ENCODE assay signal across 19 cellular contexts in genomic region chr7:108441392-108441955, GRCh38. TPM values are rescaled to one million over a fixed set of nuclear protein-coding genes. Genes with fewer than 3 reads are reported as not detected.
DNase-seq lines count a peak whose midpoint lies in the region; ATAC-seq, FAIRE-seq and TF ChIP-seq lines count a peak whose summit lies in the region.
"Had no signal": no experiment of that assay in that cellular context is flagged by ENCODE, and none has a peak within 500 bp of the region (broad histone marks: within the 10 kb centered on the region; RNA-seq: fewer than 3 reads in every experiment).

No MANE protein-coding gene starts in this region.

- H3K9me3 ChIP-seq in A549, result no peaks in the 10 kb centered on the region
- no peaks in the 10 kb centered on the region for H3K9me3 ChIP-seq in SJCRH30 (replicated peaks)
- H3K9me3 ChIP-seq: BE2C; BLaER1 treated with 17β-estradiol and CSF1 and Interleukin-3, amounts not matched to agents 10 nM and 100 nM had no signal

- no peak for TF ChIP-seq POLR2A in A549 (IDR thresholded peaks at IDR 0.05; ENCODE audit: low read length)

- H3K27ac ChIP-seq in A549 (no peak overlapping the region), SJCRH30 (peak overlapping the region; percentile 97)
- H3K27ac ChIP-seq: 22Rv1; BLaER1 treated with 17β-estradiol and CSF1 and Interleukin-3, amounts not matched to agents 10 nM and 100 nM had no signal

- H3K4me1 ChIP-seq in A549, result peaks cover 53% of the 10 kb centered on the region
- peaks cover 35% of the 10 kb centered on the region for H3K4me1 ChIP-seq in SJCRH30
- H3K4me1 ChIP-seq: BLaER1 treated with 17β-estradiol and CSF1 and Interleukin-3, amounts not matched to agents 10 nM and 100 nM had no signal

- FAIRE-seq in A549 (lab: Jason Lieb, UNC), result no peak

- POLR2A ChIA-PET in A549 (lab: Yijun Ruan, JAX) (no interaction called here), HEK293T (lab: Yijun Ruan, JAX) (no interaction called here)

- no peak for TF ChIP-seq EP300 in A549 (IDR thresholded peaks at IDR 0.05)

- H3K36me3 ChIP-seq in SJCRH30, result no peaks in the 10 kb centered on the region
- H3K36me3 ChIP-seq: BLaER1 treated with 17β-estradiol and CSF1 and Interleukin-3, amounts not matched to agents 10 nM and 100 nM had no signal

- CTCF ChIA-PET in A549 (lab: Yijun Ruan, JAX) (interaction anchor here (1.6 to 3.6 kb wide), 2 partner anchors 10 to 12 kb away, joined by 8 to 19 read pairs; no protein-coding TSS in a partner anchor), HEK293T (lab: Yijun Ruan, JAX) (interaction anchor here (0.6 to 1.4 kb wide), 3 partner anchors 11 to 79 kb away, joined by 3 to 4 read pairs (median 3); no protein-coding TSS in a partner anchor)

- H3K27me3 ChIP-seq in SJCRH30, result no peaks in the 10 kb centered on the region
- H3K27me3 ChIP-seq: BE2C; BLaER1 treated with 17β-estradiol and CSF1 and Interleukin-3, amounts not matched to agents 10 nM and 100 nM had no signal

- no peak for TF ChIP-seq RAD21 in A549 (conservative IDR thresholded peaks at IDR 0.05 in 1 of 2, IDR thresholded peaks at IDR 0.05 in 1 of 2)

- ATAC-seq in A549 (peak in 1 of 2 experiments; percentile 36; a peak in 3 of 6 replicates), HG03175 (IDR thresholded peaks at IDR 0.05; ENCODE audit: unreplicated experiment) (no peak), GM21786 (IDR thresholded peaks at IDR 0.05; ENCODE audit: unreplicated experiment) (no peak), HG03025 (IDR thresholded peaks at IDR 0.05; ENCODE audit: low FRiP score, unreplicated experiment) (no peak)
- ATAC-seq: GM23338 had no signal

- H3K4me2 ChIP-seq in A549, result peak overlapping the region; percentile 9; the same call in 2 of the 3 replicates
- H3K4me2 ChIP-seq: BLaER1 treated with 17β-estradiol and CSF1 and Interleukin-3, amounts not matched to agents 10 nM and 100 nM; GM23338 had no signal

- H3K4me3 ChIP-seq in A549 (no peak overlapping the region), SJCRH30 (no peak overlapping the region)
- H3K4me3 ChIP-seq: BLaER1 treated with 17β-estradiol and CSF1 and Interleukin-3, amounts not matched to agents 10 nM and 100 nM; GM23338 had no signal

- TF ChIP-seq CTCF in A549 (IDR thresholded peaks at IDR 0.05), result no peak

- DNase-seq in DMS 273 (lab: John Stamatoyannopoulos, UW; ENCODE audit: unreplicated experiment), result peak; percentile 28
- no peak for DNase-seq in DMS 273 treated with DMSO at 0.1 percent for 48 hours (lab: John Stamatoyannopoulos, UW)
- DNase-seq in A549 (ENCODE audit: low read depth in 1 of 2, low spot score in 1 of 2), result no peak
- no peak for DNase-seq in HEK293T (ENCODE audit: extremely low spot score)
- peak; percentile 54 to 73 for DNase-seq in SJCRH30
- DNase-seq: AML-193; CD4-positive, alpha-beta T cell; CD8-positive, alpha-beta memory T cell; GF-D8; H9 had no signal

- WGBS in A549 (ENCODE audit: missing lambda C conversion rate), result 75% methylated on average over 4 of the region's 4 CpGs

TF ChIP-seq in A549, 52 proteins besides CTCF, POLR2A, EP300 and RAD21:
- TF ChIP-seq MAFK (IDR thresholded peaks at IDR 0.05; ENCODE audit: partially characterized antibody) (no peak), JUN (IDR thresholded peaks at IDR 0.05) (no peak), CBX2 (IDR thresholded peaks at IDR 0.05; ENCODE audit: borderline replicate concordance, low read depth) (no peak), PHF8 (IDR thresholded peaks at IDR 0.05; ENCODE audit: borderline replicate concordance, low read depth) (no peak), POLR2AphosphoS2 (conservative IDR thresholded peaks at IDR 0.05; ENCODE audit: low read length) (no peak), ZC3H11A (IDR thresholded peaks at IDR 0.05) (no peak), FOSB (CRISPR knock-in tag; IDR thresholded peaks at IDR 0.05) (no peak), KDM1A (IDR thresholded peaks at IDR 0.05; ENCODE audit: low read depth) (no peak), KDM5A (IDR thresholded peaks at IDR 0.05) (no peak), FOSL2 (IDR thresholded peaks at IDR 0.05) (no peak), FOSL2 (CRISPR knock-in tag; IDR thresholded peaks at IDR 0.05) (no peak), CHD2 (IDR thresholded peaks at IDR 0.05; ENCODE audit: low read length, partially characterized antibody) (no peak)

TF ChIP-seq in HEK293T, 16 proteins besides CTCF, POLR2A, EP300 and RAD21:
- TF ChIP-seq PKNOX1 (IDR thresholded peaks at IDR 0.05), result 0 out of 2 replicates have a peak, but pooled peaks have one; percentile 29
- no peak for TF ChIP-seq SUZ12 (IDR thresholded peaks at IDR 0.05)

RNA-seq across cellular contexts. Expression of gene NRCAM, which starts 14.8 kb away (rescaled TPM):
- polyA plus RNA-seq in A549 (2011; rRNA removed) (189 and 210 TPM in 2 replicates), A549 (2017; fragmentation: RNase III; extraction: RNeasy Plus Mini Kit Qiagen cat#74134 plus additional on column Dnase treatment) (123 to 134 TPM (median 129 TPM) in 3 replicates)
- 35.0 and 38.0 TPM in 2 replicates for polyA plus RNA-seq in A549 (2012; cell fraction: cytosol; rRNA removed)
- polyA plus RNA-seq in A549 (2012; cell fraction: nucleus; rRNA removed), result 41.3 and 67.1 TPM in 2 replicates
- 198 and 200 TPM in 2 replicates for polyA minus RNA-seq in A549 (2011; rRNA and poly(A)+ RNA removed)
- total RNA-seq in SJCRH30 (2014; rRNA removed; shearing (Covaris generic)), result 28.5 and 30.8 TPM in 2 replicates
- total RNA-seq: G401 had no signal
- polyA plus RNA-seq: CD14-positive monocyte had no signal

Comparison
In these comparisons a context has a peak if more than half of its experiments do, and no peak if none do; other contexts are left out.
1. DNase-seq: peak in DMS 273 (single experiment) and SJCRH30 (2 of 2); none in DMS 273 treated with DMSO at 0.1 percent for 48 hours (single experiment), A549 (0 of 2) and HEK293T (single experiment).